ENCODE assay signal across 27 cellular contexts in genomic region chr1:117138556-117138955, GRCh38.
"Had no signal": no experiment of that assay in that cellular context is flagged by ENCODE, and none has a peak within 500 bp of the region (broad histone marks: within the 10 kb centered on the region; RNA-seq: fewer than 3 reads in every experiment).

No MANE protein-coding gene starts in this region.

- H3K27ac Mint-ChIP-seq: activated CD4-positive, alpha-beta memory T cell treated with anti-CD3 and anti-CD28 coated beads for 36 hours; activated CD4-positive, alpha-beta T cell treated with anti-CD3 and anti-CD28 coated beads, Interleukin-2, amount 10 ng/mL, durations not matched to agents 7 days and 5 days; activated naive CD4-positive, alpha-beta T cell treated with anti-CD3 and anti-CD28 coated beads, Interleukin-2, amount 10 ng/mL, durations not matched to agents 7 days and 5 days; activated naive CD8-positive, alpha-beta T cell treated with anti-CD3 and anti-CD28 coated beads, Interleukin-2, amount 10 ng/mL, durations not matched to agents 7 days and 5 days; activated T-helper 17 cell treated with anti-CD3 and anti-CD28 coated beads, Interleukin-2, amount 50 U/mL, for 72 hours had no signal

- H3K4me3 Mint-ChIP-seq: activated CD4-positive, alpha-beta memory T cell treated with anti-CD3 and anti-CD28 coated beads for 36 hours; activated CD4-positive, alpha-beta T cell treated with anti-CD3 and anti-CD28 coated beads, Interleukin-2, amount 10 ng/mL, durations not matched to agents 7 days and 5 days; activated naive CD4-positive, alpha-beta T cell treated with anti-CD3 and anti-CD28 coated beads, Interleukin-2, amount 10 ng/mL, durations not matched to agents 7 days and 5 days; activated naive CD8-positive, alpha-beta T cell treated with anti-CD3 and anti-CD28 coated beads, Interleukin-2, amount 10 ng/mL, durations not matched to agents 7 days and 5 days; activated T-helper 17 cell treated with anti-CD3 and anti-CD28 coated beads, Interleukin-2, amount 50 U/mL, for 72 hours had no signal

- H3K4me3 ChIP-seq: adrenal gland, breast epithelium had no signal

- H3K9me3 Mint-ChIP-seq: activated CD4-positive, alpha-beta memory T cell treated with anti-CD3 and anti-CD28 coated beads for 36 hours; activated CD4-positive, alpha-beta T cell treated with anti-CD3 and anti-CD28 coated beads, Interleukin-2, amount 10 ng/mL, durations not matched to agents 7 days and 5 days; activated naive CD4-positive, alpha-beta T cell treated with anti-CD3 and anti-CD28 coated beads, Interleukin-2, amount 10 ng/mL, durations not matched to agents 7 days and 5 days; activated naive CD8-positive, alpha-beta T cell treated with anti-CD3 and anti-CD28 coated beads, Interleukin-2, amount 10 ng/mL, durations not matched to agents 7 days and 5 days; activated T-helper 17 cell treated with anti-CD3 and anti-CD28 coated beads, Interleukin-2, amount 50 U/mL, for 72 hours had no signal

- H3K4me1 Mint-ChIP-seq: activated CD4-positive, alpha-beta T cell treated with anti-CD3 and anti-CD28 coated beads, Interleukin-2, amount 10 ng/mL, durations not matched to agents 7 days and 5 days; activated naive CD4-positive, alpha-beta T cell treated with anti-CD3 and anti-CD28 coated beads, Interleukin-2, amount 10 ng/mL, durations not matched to agents 7 days and 5 days; activated naive CD8-positive, alpha-beta T cell treated with anti-CD3 and anti-CD28 coated beads, Interleukin-2, amount 10 ng/mL, durations not matched to agents 7 days and 5 days; activated T-helper 17 cell treated with anti-CD3 and anti-CD28 coated beads, Interleukin-2, amount 50 U/mL, for 72 hours had no signal

- DNase-seq: activated CD4-positive, alpha-beta memory T cell treated with anti-CD3 and anti-CD28 coated beads for 36 hours; activated CD4-positive, alpha-beta T cell treated with anti-CD3 and anti-CD28 coated beads, Interleukin-2, amount 10 ng/mL, durations not matched to agents 7 days and 5 days; activated CD4-positive, CD25-positive, alpha-beta regulatory T cell; activated CD8-positive, alpha-beta memory T cell treated with anti-CD3 and anti-CD28 coated beads for 24 hours; activated gamma-delta T cell; activated naive CD4-positive, alpha-beta T cell treated with anti-CD3 and anti-CD28 coated beads, Interleukin-2, amount 10 ng/mL, durations not matched to agents 7 days and 5 days; activated naive CD8-positive, alpha-beta T cell treated with anti-CD3 and anti-CD28 coated beads, Interleukin-2, amount 10 ng/mL, durations not matched to agents 7 days and 5 days; activated T-cell treated with anti-CD3 and anti-CD28 coated beads for 4 hours; activated T-cell treated with anti-CD3 and anti-CD28 coated beads, Interleukin-2, amount 50 U/mL, for 48 hours; adrenal gland; anterior cingulate cortex; caudate nucleus; IMR-90; Kasumi-1; KBM-7; NCI-H1105 treated with DMSO at 0.1 percent for 48 hours; NCI-H1436 treated with DMSO at 0.1 percent for 48 hours; NCI-H1930; NCI-H345; NCI-H524 treated with DMSO at 0.1 percent for 48 hours; NCI-H774; NK-92 treated with Interleukin-12 subunit alpha and Interleukin-12 subunit beta, amount 100 ng/mL, for 24 hours; SHP77; T-helper 1 cell had no signal

- H3K36me3 ChIP-seq: adrenal gland, breast epithelium had no signal

- H3K27me3 ChIP-seq: adrenal gland, breast epithelium had no signal

- H3K4me1 ChIP-seq: adrenal gland, breast epithelium had no signal

- H3K27ac ChIP-seq: adrenal gland, breast epithelium, VCaP had no signal

- H3K36me3 Mint-ChIP-seq: activated CD4-positive, alpha-beta memory T cell treated with anti-CD3 and anti-CD28 coated beads for 36 hours; activated naive CD4-positive, alpha-beta T cell treated with anti-CD3 and anti-CD28 coated beads, Interleukin-2, amount 10 ng/mL, durations not matched to agents 7 days and 5 days; activated naive CD8-positive, alpha-beta T cell treated with anti-CD3 and anti-CD28 coated beads, Interleukin-2, amount 10 ng/mL, durations not matched to agents 7 days and 5 days had no signal

- H3K9me3 ChIP-seq: adrenal gland, breast epithelium had no signal

- ATAC-seq: activated T-helper 17 cell treated with anti-CD3 and anti-CD28 coated beads, Interleukin-2, amount 50 U/mL, for 72 hours had no signal
